Comparison of ENCODE assay signal across 13 cellular contexts in the genomic region with DNA sequence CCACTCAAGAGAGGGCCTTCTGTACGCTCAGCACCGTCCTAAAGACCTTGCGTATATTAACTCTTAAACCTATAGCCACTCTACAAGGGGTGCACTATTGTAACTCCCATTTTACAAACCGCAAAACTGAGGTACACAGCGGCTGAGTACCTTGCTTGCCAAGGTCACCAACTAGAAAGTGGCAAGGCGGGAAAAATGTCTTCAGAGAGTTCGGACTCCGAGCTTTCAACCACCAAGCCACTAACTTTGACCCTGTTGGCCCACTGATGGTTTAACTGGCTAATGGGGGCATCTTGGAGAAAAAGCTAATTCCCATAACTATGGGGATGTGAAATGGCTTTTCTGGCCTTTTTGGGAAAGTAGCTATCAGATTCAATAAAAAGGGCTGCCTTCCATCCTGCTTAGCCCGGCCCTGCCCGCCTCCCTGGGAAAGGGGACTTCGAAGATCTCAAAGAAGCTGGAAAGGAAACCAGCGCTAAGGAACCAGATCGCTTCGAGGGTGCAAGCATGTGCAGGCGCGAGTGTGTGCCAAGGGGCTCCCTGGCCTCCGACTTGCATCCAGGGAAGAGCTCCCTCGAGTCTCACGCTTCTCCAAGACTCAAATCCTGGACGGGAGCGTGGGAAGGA. TPM values are rescaled to one million over a fixed set of nuclear protein-coding genes. Genes with fewer than 3 reads are reported as not detected.
DNase-seq lines count a peak whose midpoint lies in the region; ATAC-seq and TF ChIP-seq lines count a peak whose summit lies in the region.
"Had no signal": no experiment of that assay in that cellular context is flagged by ENCODE, and none has a peak within 500 bp of the region (broad histone marks: within the 10 kb centered on the region; RNA-seq: fewer than 3 reads in every experiment).

No MANE protein-coding gene starts in this region.

- POLR2A ChIA-PET in PC-9 (lab: Charles Lee; ENCODE audit: unreplicated experiment), result no interaction called here

- no peak for TF ChIP-seq CTCF in PC-9 (conservative IDR thresholded peaks at IDR 0.05)

- H3K9me3 Mint-ChIP-seq in stimulated activated naive B cell treated with anti-CD40 and anti-IgM and Interleukin-4, amounts not matched to agents 10 μg/mL and 1 μg/mL and 100 μg/mL, for 72 hours, result peaks cover 3% of the 10 kb centered on the region in 2 donors

- BruUV-seq in PC-9 (replicated peaks; lab: Mats Ljungman, UMichigan), result TSS peak; percentile 32

- H3F3A ChIP-seq in PC-9 (ENCODE audit: insufficient read depth, low read depth), result no peaks in the 10 kb centered on the region

- H3K9me2 ChIP-seq in PC-9 (ENCODE audit: insufficient read depth), result no peaks in the 10 kb centered on the region

- no peaks in the 10 kb centered on the region for H4K20me1 ChIP-seq in PC-9 (ENCODE audit: insufficient read depth)

- H3K27me3 Mint-ChIP-seq in stimulated activated naive B cell treated with anti-CD40 and anti-IgM and Interleukin-4, amounts not matched to agents 10 μg/mL and 1 μg/mL and 100 μg/mL, for 72 hours, result peaks cover 64 to 88% of the 10 kb centered on the region in 2 donors

- peaks cover 21 to 32% of the 10 kb centered on the region in 2 donors for H3K4me1 Mint-ChIP-seq in stimulated activated naive B cell treated with anti-CD40 and anti-IgM and Interleukin-4, amounts not matched to agents 10 μg/mL and 1 μg/mL and 100 μg/mL, for 72 hours

- DNase-seq in activated T-cell treated with anti-CD3 and anti-CD28 coated beads, Interleukin-2, amount 50 U/mL, for 48 hours, result peak; percentile 23 to 29
- DNase-seq in activated T-cell treated with anti-CD3 and anti-CD28 coated beads for 4 hours (no peak), PC-9 (no peak), posterior cingulate gyrus (no peak), NCI-H1048 (lab: John Stamatoyannopoulos, UW) (no peak), HuH-7 (ENCODE audit: low spot score) (no peak)
- no peak for DNase-seq in stimulated activated naive B cell treated with anti-CD40 and anti-IgM and Interleukin-4, amounts not matched to agents 10 μg/mL and 1 μg/mL and 100 μg/mL, for 72 hours
- DNase-seq: amygdala, heart left ventricle, HFFc6, NCI-H1436 treated with DMSO at 0.1 percent for 48 hours had no signal

- peak overlapping the region in 1 of 2 donors; percentile 10 for H3K4me3 Mint-ChIP-seq in stimulated activated naive B cell treated with anti-CD40 and anti-IgM and Interleukin-4, amounts not matched to agents 10 μg/mL and 1 μg/mL and 100 μg/mL, for 72 hours
- H3K4me3 Mint-ChIP-seq: HFFc6 had no signal

- no peaks in the 10 kb centered on the region for H3K9me3 ChIP-seq in PC-9 (ENCODE audit: insufficient read depth, low read depth)
- H3K9me3 ChIP-seq in iPS-18a (ENCODE audit: control insufficient read depth, low read depth, low read length), result no peaks in the 10 kb centered on the region
- H3K9me3 ChIP-seq: heart left ventricle had no signal

- H3K27ac ChIP-seq in PC-9 (no peak overlapping the region), iPS-18a (ENCODE audit: low read length) (no peak overlapping the region)
- H3K27ac ChIP-seq: heart left ventricle had no signal

- no peaks in the 10 kb centered on the region for H3K27me3 ChIP-seq in PC-9 (ENCODE audit: insufficient read depth, low read depth)
- peaks cover 100% of the 10 kb centered on the region for H3K27me3 ChIP-seq in iPS-18a (ENCODE audit: control insufficient read depth, insufficient read depth, low read length)

- H3K4me3 ChIP-seq in PC-9 (no peak overlapping the region), iPS-18a (ENCODE audit: low read length) (peak overlapping the region; percentile 33)

- H3K36me3 Mint-ChIP-seq in stimulated activated naive B cell treated with anti-CD40 and anti-IgM and Interleukin-4, amounts not matched to agents 10 μg/mL and 1 μg/mL and 100 μg/mL, for 72 hours, result peaks cover 2 to 3% of the 10 kb centered on the region in 2 donors

- no peak for ATAC-seq in stimulated activated naive B cell treated with anti-CD40 and anti-IgM and Interleukin-4, amounts not matched to agents 10 μg/mL and 1 μg/mL and 100 μg/mL, for 72 hours (replicated peaks)
- ATAC-seq: esophagus mucosa, heart left ventricle had no signal

- peak overlapping the region; percentile 67 for H3K27ac Mint-ChIP-seq in stimulated activated naive B cell treated with anti-CD40 and anti-IgM and Interleukin-4, amounts not matched to agents 10 μg/mL and 1 μg/mL and 100 μg/mL, for 72 hours
- H3K27ac Mint-ChIP-seq: HFFc6 had no signal

- H3K79me2 ChIP-seq in PC-9 (ENCODE audit: low read depth), result no peaks in the 10 kb centered on the region

- intact Hi-C loops in PC-9 (cut with micrococcal nuclease; ENCODE audit: unreplicated experiment) (loop anchor here (5.0 to 10.0 kb wide), 3 partner anchors 100 to 338 kb away; no protein-coding TSS in a partner anchor), posterior cingulate gyrus (cut with DNase I) (no loop called here)

- no peak overlapping the region for H3K9ac ChIP-seq in iPS-18a (ENCODE audit: low read length)

- CTCF ChIA-PET in PC-9 (lab: Charles Lee), result no interaction called here

- H3K4me1 ChIP-seq in PC-9 (replicated peaks; ENCODE audit: insufficient read depth) (no peaks in the 10 kb centered on the region), iPS-18a (ENCODE audit: control insufficient read depth, low read depth, low read length) (peaks cover 34% of the 10 kb centered on the region)

- H2AFZ ChIP-seq in PC-9, result no peak overlapping the region

- H3K36me3 ChIP-seq in PC-9 (ENCODE audit: low read depth) (no peaks in the 10 kb centered on the region), iPS-18a (ENCODE audit: control insufficient read depth, low read depth, low read length) (no peaks in the 10 kb centered on the region)
- H3K36me3 ChIP-seq: heart left ventricle had no signal

- no peak overlapping the region for H3K4me2 ChIP-seq in PC-9

RNA-seq across cellular contexts. Expression of a gene that starts 2.4 kb away (rescaled TPM):
- 1.9 and 7.3 TPM in 2 replicates for total RNA-seq in PC-9 (2021)
- total RNA-seq: HFFc6 had no signal

RNA-seq across cellular contexts. Expression of a gene that starts 57.4 kb away (rescaled TPM):
- 1.7 and 2.0 TPM in 2 replicates for total RNA-seq in PC-9 (2021)
- total RNA-seq: esophagus mucosa, HFFc6 had no signal

Comparison
In these comparisons a context has a peak if more than half of its experiments do, and no peak if none do; other contexts are left out.
1. DNase-seq: peak in activated T-cell treated with anti-CD3 and anti-CD28 coated beads, Interleukin-2, amount 50 U/mL, for 48 hours (2 of 2); none in activated T-cell treated with anti-CD3 and anti-CD28 coated beads for 4 hours (single experiment), PC-9 (0 of 2), stimulated activated naive B cell treated with anti-CD40 and anti-IgM and Interleukin-4, amounts not matched to agents 10 μg/mL and 1 μg/mL and 100 μg/mL, for 72 hours (single experiment), posterior cingulate gyrus (0 of 10), NCI-H1048 (single experiment) and HuH-7 (single experiment).